ENCODE assay signal across 20 cellular contexts in the genomic region with DNA sequence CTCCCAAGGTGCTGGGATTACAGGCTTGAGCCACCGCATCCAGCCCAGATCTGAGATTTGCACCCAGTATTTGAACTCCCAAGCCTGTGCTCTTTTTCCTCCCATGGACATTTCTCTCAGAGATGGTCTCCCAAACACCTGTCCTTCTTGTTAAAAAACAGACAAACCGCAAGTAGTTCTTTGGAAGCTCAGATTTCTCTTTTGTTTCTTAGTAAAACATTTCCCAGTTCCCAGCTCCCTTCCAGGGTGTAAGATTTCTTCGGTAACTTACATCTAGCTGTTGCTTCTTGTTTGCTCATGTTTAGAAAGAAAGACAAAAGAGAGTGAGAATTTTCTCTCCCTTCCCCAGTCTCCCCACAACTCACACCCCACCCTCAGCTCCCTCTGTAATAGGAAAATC. TPM values are rescaled to one million over a fixed set of nuclear protein-coding genes. Genes with fewer than 3 reads are reported as not detected.
DNase-seq lines count a peak whose midpoint lies in the region; ATAC-seq and TF ChIP-seq lines count a peak whose summit lies in the region.
"Had no signal": no experiment of that assay in that cellular context is flagged by ENCODE, and none has a peak within 500 bp of the region (broad histone marks: within the 10 kb centered on the region; RNA-seq: fewer than 3 reads in every experiment).

No MANE protein-coding gene starts in this region.

- H3K27ac ChIP-seq in epithelial cell of prostate (peak overlapping the region; percentile 26), stomach smooth muscle (ENCODE audit: low read length) (peak overlapping the region; percentile 37)
- H3K27ac ChIP-seq: breast epithelium had no signal

- no peak overlapping the region for H3K9ac ChIP-seq in stomach smooth muscle (ENCODE audit: low read length in 2 of 2)

- CTCF ChIA-PET in activated naive CD4-positive, alpha-beta T cell treated with anti-CD3 and anti-CD28 coated beads for 36 hours (lab: Charles Lee): interaction anchor here (0.7 to 1.9 kb wide), 4 partner anchors 12 to 110 kb away, joined by 3 to 5 read pairs (median 4); no protein-coding TSS in a partner anchor
- CTCF ChIA-PET in activated naive CD4-positive, alpha-beta T cell treated with anti-CD3 and anti-CD28 coated beads, Interleukin-2, amount 10 ng/mL, durations not matched to agents 7 days and 5 days (lab: Charles Lee): interaction anchor here (1.0 to 1.2 kb wide), 2 partner anchors 18 to 33 kb away, joined by 3 read pairs; no protein-coding TSS in a partner anchor
- CTCF ChIA-PET in WTC11 (lab: Charles Lee): interaction anchor here (0.6 to 1.1 kb wide), 2 partner anchors 13 to 171 kb away, joined by 3 read pairs; no protein-coding TSS in a partner anchor

- no peaks in the 10 kb centered on the region for H3K27me3 ChIP-seq in stomach smooth muscle (ENCODE audit: control insufficient read depth in 1 of 2, insufficient read depth in 2 of 2, low read length in 2 of 2)
- H3K27me3 ChIP-seq: breast epithelium, spleen had no signal

- no peak overlapping the region for H3K4me3 ChIP-seq in stomach smooth muscle (ENCODE audit: low read length in 2 of 2)
- H3K4me3 ChIP-seq: breast epithelium, spleen had no signal

- H3K4me3 Mint-ChIP-seq in activated naive CD4-positive, alpha-beta T cell treated with anti-CD3 and anti-CD28 coated beads for 36 hours: no peak overlapping the region
- H3K4me3 Mint-ChIP-seq in activated naive CD4-positive, alpha-beta T cell treated with anti-CD3 and anti-CD28 coated beads, Interleukin-2, amount 10 ng/mL, durations not matched to agents 7 days and 5 days: no peak overlapping the region
- H3K4me3 Mint-ChIP-seq in WTC11: no peak overlapping the region

- DNase-seq in activated naive CD4-positive, alpha-beta T cell treated with anti-CD3 and anti-CD28 coated beads for 36 hours: no peak
- DNase-seq in activated naive CD4-positive, alpha-beta T cell treated with anti-CD3 and anti-CD28 coated beads, Interleukin-2, amount 10 ng/mL, durations not matched to agents 7 days and 5 days: no peak
- no peak for DNase-seq in WTC11 (ENCODE audit: low spot score)
- DNase-seq in epithelial cell of prostate (ENCODE audit: low read depth, low spot score): no peak
- DNase-seq in left colon: no peak
- no peak for DNase-seq in NCI-H446 (lab: John Stamatoyannopoulos, UW)
- DNase-seq: cortex of kidney; DMS153; head of caudate nucleus; IMR-90; left ventricle myocardium superior; midbrain; NCI-H524 treated with DMSO at 0.1 percent for 48 hours; RPMI8226; spleen; stimulated activated CD4-positive, alpha-beta T cell treated with anti-CD3 and anti-CD28 coated beads, Interleukin-4, amount 100 ng/mL, for 24 hours had no signal

- H3K36me3 ChIP-seq in stomach smooth muscle (ENCODE audit: control insufficient read depth in 2 of 2, insufficient read depth in 2 of 2, low read length in 2 of 2): peaks cover 83 to 85% of the 10 kb centered on the region in 2 donors
- H3K36me3 ChIP-seq: breast epithelium had no signal

- H3K27me3 Mint-ChIP-seq in activated naive CD4-positive, alpha-beta T cell treated with anti-CD3 and anti-CD28 coated beads for 36 hours (ENCODE audit: low read depth): no peaks in the 10 kb centered on the region
- H3K27me3 Mint-ChIP-seq in activated naive CD4-positive, alpha-beta T cell treated with anti-CD3 and anti-CD28 coated beads, Interleukin-2, amount 10 ng/mL, durations not matched to agents 7 days and 5 days: no peaks in the 10 kb centered on the region
- H3K27me3 Mint-ChIP-seq in WTC11 (ENCODE audit: low read depth): no peaks in the 10 kb centered on the region

- intact Hi-C loops in activated naive CD4-positive, alpha-beta T cell treated with anti-CD3 and anti-CD28 coated beads for 36 hours (cut with micrococcal nuclease): no loop called here
- intact Hi-C loops in left colon (cut with DNase I, micrococcal nuclease): no loop called here

- ATAC-seq in WTC11 (no peak), left colon (no peak)
- ATAC-seq: activated CD4-positive, CD25-positive, alpha-beta regulatory T cell treated with anti-CD3 and anti-CD28 coated beads, Interleukin-2, amount 50 U/mL, for 24 hours; left ventricle myocardium superior; SK-N-SH treated with all-trans-retinoic acid at 6 μM for 48 hours had no signal

- POLR2A ChIA-PET in WTC11 (lab: Charles Lee): no interaction called here

- H3K9me3 ChIP-seq in stomach smooth muscle (ENCODE audit: control insufficient read depth in 2 of 2, low read length in 2 of 2): no peaks in the 10 kb centered on the region
- H3K9me3 ChIP-seq: breast epithelium had no signal

- H3K36me3 Mint-ChIP-seq in activated naive CD4-positive, alpha-beta T cell treated with anti-CD3 and anti-CD28 coated beads for 36 hours (ENCODE audit: low read depth): peaks cover 79% of the 10 kb centered on the region
- peaks cover 85% of the 10 kb centered on the region for H3K36me3 Mint-ChIP-seq in activated naive CD4-positive, alpha-beta T cell treated with anti-CD3 and anti-CD28 coated beads, Interleukin-2, amount 10 ng/mL, durations not matched to agents 7 days and 5 days
- H3K36me3 Mint-ChIP-seq in WTC11: peaks cover 74% of the 10 kb centered on the region

- TF ChIP-seq CTCF in WTC11 (IDR thresholded peaks at IDR 0.05): no peak

- H3K27ac Mint-ChIP-seq in activated naive CD4-positive, alpha-beta T cell treated with anti-CD3 and anti-CD28 coated beads for 36 hours: peak overlapping the region; percentile 73
- H3K27ac Mint-ChIP-seq in activated naive CD4-positive, alpha-beta T cell treated with anti-CD3 and anti-CD28 coated beads, Interleukin-2, amount 10 ng/mL, durations not matched to agents 7 days and 5 days: no peak overlapping the region
- peak overlapping the region; percentile 46; the same call in 1 of the 2 replicates for H3K27ac Mint-ChIP-seq in WTC11

- H3K9me3 Mint-ChIP-seq in activated naive CD4-positive, alpha-beta T cell treated with anti-CD3 and anti-CD28 coated beads for 36 hours: no peaks in the 10 kb centered on the region
- H3K9me3 Mint-ChIP-seq in activated naive CD4-positive, alpha-beta T cell treated with anti-CD3 and anti-CD28 coated beads, Interleukin-2, amount 10 ng/mL, durations not matched to agents 7 days and 5 days: no peaks in the 10 kb centered on the region
- peaks cover 4% of the 10 kb centered on the region for H3K9me3 Mint-ChIP-seq in WTC11

- peaks cover 6% of the 10 kb centered on the region for H3K4me1 ChIP-seq in stomach smooth muscle (ENCODE audit: control insufficient read depth, insufficient read depth, low read length)
- H3K4me1 ChIP-seq: breast epithelium had no signal

- peaks cover 29% of the 10 kb centered on the region for H3K4me1 Mint-ChIP-seq in activated naive CD4-positive, alpha-beta T cell treated with anti-CD3 and anti-CD28 coated beads for 36 hours (ENCODE audit: low read depth)
- H3K4me1 Mint-ChIP-seq in activated naive CD4-positive, alpha-beta T cell treated with anti-CD3 and anti-CD28 coated beads, Interleukin-2, amount 10 ng/mL, durations not matched to agents 7 days and 5 days: peaks cover 27% of the 10 kb centered on the region
- peaks cover 3% of the 10 kb centered on the region; the same call in 1 of the 2 replicates for H3K4me1 Mint-ChIP-seq in WTC11

TF ChIP-seq in WTC11, 78 proteins besides CTCF, POLR2A, EP300 and RAD21:
- TF ChIP-seq OVOL2 (CRISPR knock-in tag; IDR thresholded peaks at IDR 0.05; ENCODE audit: borderline replicate concordance) (no peak), MXD4 (CRISPR knock-in tag; IDR thresholded peaks at IDR 0.05; ENCODE audit: borderline replicate concordance) (no peak)

RNA-seq across cellular contexts. Expression of a gene that starts 36.2 kb away (rescaled TPM):
- 100 to 1,000 TPM; 162 to 170 TPM for total RNA-seq in activated naive CD4-positive, alpha-beta T cell treated with anti-CD3 and anti-CD28 coated beads for 36 hours
- total RNA-seq in WTC11 (2021): 22.2 to 28.7 TPM (median 22.4 TPM) in 3 replicates
- 100 to 1,000 TPM; 118 to 140 TPM for total RNA-seq in left colon

RNA-seq across cellular contexts. Expression of a gene that starts 52.0 kb away (rescaled TPM):
- total RNA-seq in activated naive CD4-positive, alpha-beta T cell treated with anti-CD3 and anti-CD28 coated beads for 36 hours: 10 to 100 TPM; 93.8 to 99.2 TPM
- total RNA-seq in WTC11 (2021) (0.27 to 0.70 TPM (median 0.32 TPM) in 3 replicates), left colon (1 to 10 TPM in 1 of 2 donors, under 1 TPM in 1; 0.40 to 1.0 TPM)

Comparison
In these comparisons a context has a peak if more than half of its experiments do, and no peak if none do; other contexts are left out.
1. RNA of a gene that starts 52.0 kb away (total RNA-seq): 93.8 to 99.2 TPM in activated naive CD4-positive, alpha-beta T cell treated with anti-CD3 and anti-CD28 coated beads for 36 hours; 0.40 to 1.0 TPM in left colon and 0.27 to 0.70 TPM in WTC11; every median in the first group is over 10 times any median in the second.